Comparison of ENCODE assay signal across 9 cellular contexts in genomic region chr7:47314728-47315601, GRCh38.
DNase-seq lines count a peak whose midpoint lies in the region; ATAC-seq and TF ChIP-seq lines count a peak whose summit lies in the region.
"Had no signal": no experiment of that assay in that cellular context is flagged by ENCODE, and none has a peak within 500 bp of the region (broad histone marks: within the 10 kb centered on the region; RNA-seq: fewer than 3 reads in every experiment).

No MANE protein-coding gene starts in this region.

- H3K27ac ChIP-seq in right cardiac atrium (ENCODE audit: low read length) (peak overlapping the region; percentile 87), gastrocnemius medialis (peak overlapping the region; percentile 69 to 83 (median 77))

- DNase-seq in Caco-2 (no peak), astrocyte of the cerebellum (ENCODE audit: low read depth) (peak; percentile 67), right cardiac atrium (peak; percentile 47 to 82 (median 75)), gastrocnemius medialis (peak in 1 of 2 donors; percentile 71), NOMO-1 (lab: John Stamatoyannopoulos, UW; ENCODE audit: unreplicated experiment in 2 of 2) (no peak), RPMI8226 (no peak)
- DNase-seq: NCI-H1417 treated with DMSO at 0.1 percent for 48 hours had no signal

- BruUV-seq in Caco-2 (replicated peaks; lab: Mats Ljungman, UMichigan) = no TSS peak

- H3K4me1 ChIP-seq in Caco-2 (no peaks in the 10 kb centered on the region), right cardiac atrium (ENCODE audit: control insufficient read depth, insufficient read depth, low read length) (peaks cover 33% of the 10 kb centered on the region), gastrocnemius medialis (peaks cover 42 to 53% of the 10 kb centered on the region in 2 donors)

- WGBS in right cardiac atrium = 29% methylated on average over 29 of the region's 29 CpGs

- TF ChIP-seq CTCF in Caco-2 (IDR thresholded peaks at IDR 0.05; ENCODE audit: insufficient read depth in 1 of 2, low read depth in 1 of 2, low read length in 1 of 2, severe bottlenecking in 1 of 2, unreplicated experiment in 1 of 2) (no peak), astrocyte of the cerebellum (IDR thresholded peaks at IDR 0.05; ENCODE audit: low read depth, low read length, missing control alignments) (no peak), gastrocnemius medialis (IDR thresholded peaks at IDR 0.05 in 4 of 5, conservative IDR thresholded peaks at IDR 0.05 in 1 of 5) (no peak)

- no peak overlapping the region for H3K4me3 Mint-ChIP-seq in Caco-2 (ENCODE audit: unreplicated experiment)

- H3K27me3 Mint-ChIP-seq in Caco-2 (ENCODE audit: insufficient read depth, unreplicated experiment) = no peaks in the 10 kb centered on the region

- peaks cover 87% of the 10 kb centered on the region for H3K36me3 Mint-ChIP-seq in Caco-2 (ENCODE audit: insufficient read depth, unreplicated experiment)

- POLR2A ChIA-PET in Caco-2 (lab: Charles Lee) = no interaction called here

- no peaks in the 10 kb centered on the region for H3K27me3 ChIP-seq in Caco-2 (replicated peaks; ENCODE audit: control insufficient read depth, insufficient read depth, low read length)
- H3K27me3 ChIP-seq in right cardiac atrium (ENCODE audit: control insufficient read depth, insufficient read depth) = no peaks in the 10 kb centered on the region
- H3K27me3 ChIP-seq in gastrocnemius medialis = no peaks in the 10 kb centered on the region

- H3K36me3 ChIP-seq in Caco-2 (ENCODE audit: control insufficient read depth, insufficient read depth, low read length) (peaks cover 7% of the 10 kb centered on the region; the same call in 1 of the 2 replicates), gastrocnemius medialis (no peaks in the 10 kb centered on the region)

- H3K9me3 ChIP-seq in Caco-2 (no peaks in the 10 kb centered on the region), right cardiac atrium (ENCODE audit: control insufficient read depth, low read length) (no peaks in the 10 kb centered on the region), gastrocnemius medialis (no peaks in the 10 kb centered on the region)

- H3K9me3 Mint-ChIP-seq in Caco-2 (ENCODE audit: unreplicated experiment) = peaks cover 9% of the 10 kb centered on the region

- in situ Hi-C loops in astrocyte of the cerebellum (cut with HindIII; ENCODE audit: low sequenced_read_pairs) (no loop called here), gastrocnemius medialis (cut with MboI; ENCODE audit: low sequenced_read_pairs in 4 of 4) (no loop called here)

- no peak overlapping the region for H3K4me3 ChIP-seq in Caco-2 (ENCODE audit: low read depth, low read length)
- no peak overlapping the region for H3K4me3 ChIP-seq in astrocyte of the cerebellum (ENCODE audit: low read depth, low read length)
- no peak overlapping the region for H3K4me3 ChIP-seq in right cardiac atrium (ENCODE audit: low read length)
- peak overlapping the region; percentile 14 to 54 (median 32) for H3K4me3 ChIP-seq in gastrocnemius medialis

- ATAC-seq in right cardiac atrium (peak; percentile 70 to 73), gastrocnemius medialis (peak; percentile 80 to 89), HG02870 (IDR thresholded peaks at IDR 0.05; ENCODE audit: unreplicated experiment) (no peak), GM18909 (IDR thresholded peaks at IDR 0.05; ENCODE audit: poor library complexity, unreplicated experiment) (no peak)

- intact Hi-C loops in Caco-2 (cut with micrococcal nuclease; ENCODE audit: unreplicated experiment) (no loop called here), right cardiac atrium (cut with DNase I) (no loop called here), gastrocnemius medialis (cut with DNase I; ENCODE audit: low total_unique reads) (no loop called here)

- CTCF ChIA-PET in Caco-2 (lab: Charles Lee) = no interaction called here

- no peaks in the 10 kb centered on the region for H3K4me1 Mint-ChIP-seq in Caco-2 (ENCODE audit: low read depth, unreplicated experiment)

- peak overlapping the region; percentile 61 for H3K27ac Mint-ChIP-seq in Caco-2 (ENCODE audit: unreplicated experiment)

- no peak for TF ChIP-seq POLR2A in gastrocnemius medialis (IDR thresholded peaks at IDR 0.05)

Comparison
In these comparisons a context has a peak if more than half of its experiments do, and no peak if none do; other contexts are left out.
1. DNase-seq: peak in astrocyte of the cerebellum (single experiment) and right cardiac atrium (3 of 3); none in Caco-2 (0 of 2), NOMO-1 (0 of 2) and RPMI8226 (single experiment).
2. H3K4me3 ChIP-seq: peak in gastrocnemius medialis (4 of 4); none in Caco-2 (single experiment), astrocyte of the cerebellum (single experiment) and right cardiac atrium (single experiment).
3. ATAC-seq: peak in right cardiac atrium (2 of 2) and gastrocnemius medialis (2 of 2); none in HG02870 (single experiment) and GM18909 (single experiment).